15 cellular contexts compared by ENCODE assay signal in genomic region chr19:1286859-1287621, GRCh38. TPM values are rescaled to one million over a fixed set of nuclear protein-coding genes. Genes with fewer than 3 reads are reported as not detected.
DNase-seq lines count a peak whose midpoint lies in the region; ATAC-seq and TF ChIP-seq lines count a peak whose summit lies in the region.
"Had no signal": no experiment of that assay in that cellular context is flagged by ENCODE, and none has a peak within 500 bp of the region (broad histone marks: within the 10 kb centered on the region; RNA-seq: fewer than 3 reads in every experiment).

No MANE protein-coding gene starts in this region.

- no peak overlapping the region for H2AK5ac ChIP-seq in H9 (ENCODE audit: insufficient read length, low read length)

- peaks cover 7 to 20% of the 10 kb centered on the region in 2 experiments for H3K4me1 Mint-ChIP-seq in H9
- H3K4me1 Mint-ChIP-seq in T-helper 17 cell: peaks cover 6% of the 10 kb centered on the region

- H3K36me3 ChIP-seq in iPS-15b (ENCODE audit: control insufficient read depth, insufficient read depth, low read length) (no peaks in the 10 kb centered on the region), parathyroid adenoma (ENCODE audit: control insufficient read depth, insufficient read depth, low read length) (no peaks in the 10 kb centered on the region)

- H3K4me2 ChIP-seq in H9 (ENCODE audit: insufficient read depth, insufficient read length, low read length) (no peak overlapping the region), parathyroid adenoma (ENCODE audit: low read length) (peak overlapping the region; percentile 44)
- H3K4me2 ChIP-seq: PC-9 had no signal

- no peak overlapping the region for H3K27ac ChIP-seq in H9 (ENCODE audit: insufficient read length, low read depth, low read length)
- no peak overlapping the region for H3K27ac ChIP-seq in parathyroid adenoma
- H3K27ac ChIP-seq in foreskin keratinocyte: no peak overlapping the region
- H3K27ac ChIP-seq: PC-9 had no signal

- H3K79me2 ChIP-seq in H9 (ENCODE audit: insufficient read depth, low read length): peaks cover 2% of the 10 kb centered on the region; the same call in 1 of the 2 replicates
- H3K79me2 ChIP-seq in parathyroid adenoma: no peaks in the 10 kb centered on the region

- ATAC-seq in T-helper 17 cell (no peak), foreskin keratinocyte (no peak)
- ATAC-seq: CD8-positive, alpha-beta T cell had no signal

- H3K27ac Mint-ChIP-seq in H9: no peak overlapping the region
- H3K27ac Mint-ChIP-seq in T-helper 17 cell: no peak overlapping the region
- H3K27ac Mint-ChIP-seq: activated CD4-positive, alpha-beta memory T cell treated with anti-CD3 and anti-CD28 coated beads for 36 hours; CD8-positive, alpha-beta T cell had no signal

- H3K9ac ChIP-seq in H9 (ENCODE audit: extremely low read depth, insufficient read length, low read length): no peak overlapping the region
- peak overlapping the region; percentile 47 for H3K9ac ChIP-seq in iPS-15b (ENCODE audit: low read depth, low read length)
- H3K9ac ChIP-seq in parathyroid adenoma: no peak overlapping the region

- H3K27me3 ChIP-seq in H9 (ENCODE audit: insufficient read depth, low read length) (no peaks in the 10 kb centered on the region), iPS-15b (ENCODE audit: control insufficient read depth, insufficient read depth, low read length) (peaks cover 5% of the 10 kb centered on the region), parathyroid adenoma (ENCODE audit: control insufficient read depth, insufficient read depth, low read length) (no peaks in the 10 kb centered on the region), foreskin keratinocyte (peaks cover 80% of the 10 kb centered on the region)

- intact Hi-C loops in posterior cingulate gyrus (cut with DNase I): no loop called here

- WGBS in H9 (ENCODE audit: extremely low coverage, insufficient read length, low lambda C conversion rate): no CpG with 5 or more reads among the region's 35 CpGs

- H4K20me1 ChIP-seq in H9 (ENCODE audit: control insufficient read depth, insufficient read depth, insufficient read length): no peaks in the 10 kb centered on the region

- H2BK5ac ChIP-seq in H9 (ENCODE audit: insufficient read length, low read length): no peak overlapping the region

- H3K4me3 ChIP-seq in iPS-15b (ENCODE audit: low read depth, low read length): peak overlapping the region; percentile 36
- no peak overlapping the region for H3K4me3 ChIP-seq in parathyroid adenoma (ENCODE audit: low read depth, low read length)
- H3K4me3 ChIP-seq: PC-9 had no signal

- H3K23ac ChIP-seq in H9 (ENCODE audit: insufficient read length, low read depth, low read length): no peak overlapping the region

- H3K4me1 ChIP-seq in H9 (ENCODE audit: insufficient read depth, low read length): no peaks in the 10 kb centered on the region
- H3K4me1 ChIP-seq in iPS-15b (ENCODE audit: control insufficient read depth, insufficient read depth, low read length): no peaks in the 10 kb centered on the region
- H3K4me1 ChIP-seq in parathyroid adenoma: peaks cover 3% of the 10 kb centered on the region
- no peaks in the 10 kb centered on the region for H3K4me1 ChIP-seq in foreskin keratinocyte

- peaks cover 15% of the 10 kb centered on the region for H3K27me3 Mint-ChIP-seq in H9 (ENCODE audit: low read depth)
- peaks cover 19% of the 10 kb centered on the region for H3K27me3 Mint-ChIP-seq in T-helper 17 cell

- H3K9me3 Mint-ChIP-seq in H9: no peaks in the 10 kb centered on the region
- H3K9me3 Mint-ChIP-seq: activated CD4-positive, alpha-beta memory T cell treated with anti-CD3 and anti-CD28 coated beads for 36 hours; CD8-positive, alpha-beta T cell had no signal

- H3K23me2 ChIP-seq in H9 (ENCODE audit: insufficient read length, low read depth, low read length, poor library complexity, severe bottlenecking): peaks cover 4% of the 10 kb centered on the region

- H3K14ac ChIP-seq in H9 (ENCODE audit: insufficient read depth, low read length): no peak overlapping the region

- no peak overlapping the region for H4K91ac ChIP-seq in H9 (ENCODE audit: insufficient read length, low read depth, low read length)

- H3K9me3 ChIP-seq in H9 (ENCODE audit: control insufficient read depth, low read depth, low read length) (no peaks in the 10 kb centered on the region), T-helper 17 cell (ENCODE audit: control insufficient read depth, low read length, poor library complexity, severe bottlenecking) (no peaks in the 10 kb centered on the region), iPS-15b (ENCODE audit: control insufficient read depth, insufficient read depth, low read length) (no peaks in the 10 kb centered on the region), parathyroid adenoma (ENCODE audit: control insufficient read depth, low read length) (no peaks in the 10 kb centered on the region)

- peak overlapping the region; percentile 71 to 84 for H3K4me3 Mint-ChIP-seq in H9
- peak overlapping the region; percentile 79 for H3K4me3 Mint-ChIP-seq in T-helper 17 cell
- H3K4me3 Mint-ChIP-seq: activated CD4-positive, alpha-beta memory T cell treated with anti-CD3 and anti-CD28 coated beads for 36 hours had no signal

- H4K8ac ChIP-seq in H9 (replicated peaks; ENCODE audit: insufficient read length, low read depth, low read length): no peak overlapping the region

- H3K79me1 ChIP-seq in H9 (ENCODE audit: insufficient read depth, low read depth, low read length, poor library complexity, severe bottlenecking): no peaks in the 10 kb centered on the region

- no peak overlapping the region for H4K5ac ChIP-seq in H9 (ENCODE audit: insufficient read length, low read depth, low read length)

- H2BK120ac ChIP-seq in H9 (ENCODE audit: low read depth, low read length, poor library complexity, severe bottlenecking): no peak overlapping the region

- no peak overlapping the region for H2BK12ac ChIP-seq in H9 (ENCODE audit: insufficient read length, low read depth, low read length)

- H3K36me3 Mint-ChIP-seq in H9 (ENCODE audit: insufficient read depth in 1 of 3, low read depth in 3 of 3) (no peaks in the 10 kb centered on the region), T-helper 17 cell (ENCODE audit: low read depth) (peaks cover 2% of the 10 kb centered on the region)
- H3K36me3 Mint-ChIP-seq: activated CD4-positive, alpha-beta memory T cell treated with anti-CD3 and anti-CD28 coated beads for 36 hours; CD8-positive, alpha-beta T cell had no signal

- no peak overlapping the region for H3K4ac ChIP-seq in H9 (ENCODE audit: low read depth, low read length)

- DNase-seq in H9 (no peak), T-helper 17 cell (no peak), foreskin keratinocyte (no peak), posterior cingulate gyrus (no peak), AG08395 (ENCODE audit: low spot score) (no peak), NCI-H2081 treated with DMSO at 0.1 percent for 48 hours (lab: John Stamatoyannopoulos, UW) (no peak)
- DNase-seq: activated CD4-positive, alpha-beta memory T cell treated with anti-CD3 and anti-CD28 coated beads for 36 hours; activated naive CD4-positive, alpha-beta T cell treated with Interleukin-2 at 50 U/mL for 16 hours; CD8-positive, alpha-beta T cell; NCI-H2227 treated with DMSO at 0.1 percent for 48 hours; PC-9; T-helper 2 cell had no signal

- H3K56ac ChIP-seq in H9 (ENCODE audit: insufficient read length, low read depth, low read length): no peak overlapping the region

- no peak overlapping the region for H2AFZ ChIP-seq in H9 (ENCODE audit: low read length)
- no peak overlapping the region for H2AFZ ChIP-seq in parathyroid adenoma
- H2AFZ ChIP-seq: PC-9 had no signal

- TF ChIP-seq CTCF in H9 (conservative IDR thresholded peaks at IDR 0.05) (no peak), parathyroid adenoma (IDR thresholded peaks at IDR 0.05) (no peak), foreskin keratinocyte (conservative IDR thresholded peaks at IDR 0.05) (no peak)

- H3K18ac ChIP-seq in H9 (ENCODE audit: insufficient read length, low read depth, low read length): no peak overlapping the region

- H2BK15ac ChIP-seq in H9 (ENCODE audit: low read depth, low read length): no peak overlapping the region

- H2BK20ac ChIP-seq in H9 (ENCODE audit: low read depth, low read length, poor library complexity, severe bottlenecking): no peak overlapping the region

- H3T11ph ChIP-seq in H9 (ENCODE audit: low read length): no peak overlapping the region

RNA-seq across cellular contexts. Expression of gene EFNA2, which starts 1.4 kb away (rescaled TPM):
- total RNA-seq in H9 (2021): 14.3 TPM in 2 replicates
- not detected for total RNA-seq in T-helper 17 cell
- total RNA-seq in foreskin keratinocyte: not detected in 2 replicates
- not detected in 2 replicates for polyA plus RNA-seq in foreskin keratinocyte
- total RNA-seq: activated CD4-positive, alpha-beta memory T cell treated with anti-CD3 and anti-CD28 coated beads for 36 hours; CD8-positive, alpha-beta T cell; PC-9 had no signal
- polyA plus RNA-seq: fibroblast of lung had no signal

RNA-seq across cellular contexts. Expression of gene FAM174C, which starts 11.7 kb away (rescaled TPM):
- 56.4 and 63.0 TPM in 2 replicates for total RNA-seq in H9 (2021)
- total RNA-seq in T-helper 17 cell: 10 to 100 TPM; 40.6 to 43.6 TPM
- 48.1 and 50.9 TPM in 2 replicates for total RNA-seq in foreskin keratinocyte
- 79.6 and 91.6 TPM in 2 replicates for polyA plus RNA-seq in foreskin keratinocyte

RNA-seq across cellular contexts. Expression of gene CIRBP, which starts 17.9 kb away (rescaled TPM):
- 249 and 263 TPM in 2 replicates for total RNA-seq in H9 (2021)
- total RNA-seq in T-helper 17 cell: 100 to 1,000 TPM; 460 to 474 TPM
- 95.4 and 99.9 TPM in 2 replicates for total RNA-seq in foreskin keratinocyte
- polyA plus RNA-seq in foreskin keratinocyte: 128 and 129 TPM in 2 replicates

RNA-seq across cellular contexts. Expression of gene MIDN, which starts 38.7 kb away (rescaled TPM):
- total RNA-seq in H9 (2021) (286 and 300 TPM in 2 replicates), T-helper 17 cell (100 to 1,000 TPM in 1 of 2 donors, 10 to 100 TPM in 1; 87.1 to 113 TPM), foreskin keratinocyte (21.3 and 24.4 TPM in 2 replicates)
- 16.6 and 17.7 TPM in 2 replicates for polyA plus RNA-seq in foreskin keratinocyte

RNA-seq across cellular contexts. Expression of gene ATP5F1D, which starts 45.5 kb away (rescaled TPM):
- total RNA-seq in H9 (2021): 179 and 191 TPM in 2 replicates
- 100 to 1,000 TPM; 104 to 115 TPM for total RNA-seq in T-helper 17 cell
- total RNA-seq in foreskin keratinocyte: 133 and 135 TPM in 2 replicates
- polyA plus RNA-seq in foreskin keratinocyte: 244 and 259 TPM in 2 replicates

Comparison
In these comparisons a context has a peak if more than half of its experiments do, and no peak if none do; other contexts are left out.
1. RNA of gene EFNA2, which starts 1.4 kb away (total RNA-seq): 14.3 TPM in H9; not detected in T-helper 17 cell and not detected in foreskin keratinocyte; every median in the first group is over 10 times any median in the second.